Comparison of ENCODE assay signal across 22 cellular contexts in the genomic region with DNA sequence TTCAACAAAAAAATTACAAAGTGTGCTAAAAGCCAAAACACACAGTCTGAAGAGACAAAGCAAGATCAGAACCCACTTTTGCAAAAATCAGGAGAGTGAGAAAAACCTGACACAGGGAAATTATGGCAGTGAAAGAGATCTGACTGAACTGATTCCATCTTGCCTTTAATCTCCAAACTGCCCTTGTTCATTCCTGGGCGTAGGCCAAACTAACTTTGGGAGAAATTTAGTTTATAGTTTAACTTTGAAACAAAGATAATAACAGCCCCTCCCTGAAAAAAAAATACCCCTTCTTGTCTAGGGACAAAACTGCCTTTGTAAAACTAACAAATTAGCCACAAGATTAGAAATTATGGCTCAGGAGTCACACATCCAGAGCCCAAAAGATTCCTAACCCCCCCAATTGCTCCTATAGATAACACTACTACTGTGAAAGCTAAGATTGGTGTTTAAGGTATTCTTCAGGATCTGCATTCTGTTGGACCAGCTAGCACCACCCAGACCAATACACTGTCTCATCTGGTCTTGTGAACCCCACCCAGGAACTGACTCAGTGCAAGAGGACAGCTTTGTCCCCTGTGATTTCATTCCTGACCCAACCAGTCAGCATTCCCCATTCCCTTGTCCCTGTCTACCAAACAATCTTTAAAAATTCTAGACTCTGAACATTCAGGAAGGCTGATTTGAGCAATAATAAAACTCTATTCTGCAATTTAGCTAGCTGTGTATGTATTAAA.
DNase-seq lines count a peak whose midpoint lies in the region; ATAC-seq and TF ChIP-seq lines count a peak whose summit lies in the region.
"Had no signal": no experiment of that assay in that cellular context is flagged by ENCODE, and none has a peak within 500 bp of the region (broad histone marks: within the 10 kb centered on the region; RNA-seq: fewer than 3 reads in every experiment).

No MANE protein-coding gene starts in this region.

- peak overlapping the region; percentile 83 for H3K27ac Mint-ChIP-seq in nephron progenitor cell
- H3K27ac Mint-ChIP-seq in activated CD8-positive, alpha-beta memory T cell treated with anti-CD3 and anti-CD28 coated beads, Interleukin-2, amount 10 ng/mL, durations not matched to agents 7 days and 5 days: no peak overlapping the region
- H3K27ac Mint-ChIP-seq: activated CD4-positive, alpha-beta T cell treated with anti-CD3 and anti-CD28 coated beads for 36 hours; effector memory CD8-positive, alpha-beta T cell had no signal

- intact Hi-C loops in OCI-LY7 (cut with micrococcal nuclease; ENCODE audit: unreplicated experiment): no loop called here

- ATAC-seq in activated CD8-positive, alpha-beta memory T cell treated with anti-CD3 and anti-CD28 coated beads, Interleukin-2, amount 10 ng/mL, durations not matched to agents 7 days and 5 days: no peak
- no peak for ATAC-seq in HG02678 (IDR thresholded peaks at IDR 0.05; ENCODE audit: unreplicated experiment)
- ATAC-seq: activated CD4-positive, alpha-beta T cell treated with anti-CD3 and anti-CD28 coated beads for 36 hours; effector memory CD8-positive, alpha-beta T cell; foreskin keratinocyte; left lobe of liver; Panc1 had no signal

- H3K9me3 Mint-ChIP-seq in nephron progenitor cell: no peaks in the 10 kb centered on the region
- no peaks in the 10 kb centered on the region for H3K9me3 Mint-ChIP-seq in activated CD8-positive, alpha-beta memory T cell treated with anti-CD3 and anti-CD28 coated beads, Interleukin-2, amount 10 ng/mL, durations not matched to agents 7 days and 5 days (ENCODE audit: low read depth)
- H3K9me3 Mint-ChIP-seq: effector memory CD8-positive, alpha-beta T cell had no signal

- H2AFZ ChIP-seq in OCI-LY7 (ENCODE audit: low read length): no peak overlapping the region

- TF ChIP-seq CTCF in epithelial cell of esophagus (IDR thresholded peaks at IDR 0.05; ENCODE audit: insufficient read depth, low read depth, low read length, missing control alignments): no peak
- TF ChIP-seq CTCF in nephron progenitor cell (IDR thresholded peaks at IDR 0.05): no peak
- TF ChIP-seq CTCF in OCI-LY7 (conservative IDR thresholded peaks at IDR 0.05; ENCODE audit: low read length): no peak

- no TSS peak for BruUV-seq in OCI-LY7 (replicated peaks; lab: Mats Ljungman, UMichigan)

- no peak overlapping the region for H3K27ac ChIP-seq in OCI-LY7 (ENCODE audit: low read depth, low read length, poor library complexity, severe bottlenecking)
- H3K27ac ChIP-seq: foreskin keratinocyte, neutrophil had no signal

- no peaks in the 10 kb centered on the region for H4K20me1 ChIP-seq in OCI-LY7 (ENCODE audit: insufficient read depth, low read length)

- no peaks in the 10 kb centered on the region for H3K9me2 ChIP-seq in OCI-LY7 (ENCODE audit: insufficient read depth, low read length)

- H3K9me3 ChIP-seq in OCI-LY7 (ENCODE audit: low read length): no peaks in the 10 kb centered on the region
- H3K9me3 ChIP-seq: MG63, neutrophil had no signal

- H3K4me3 ChIP-seq in epithelial cell of esophagus (ENCODE audit: low read length) (no peak overlapping the region), OCI-LY7 (ENCODE audit: low read depth, low read length, poor library complexity, severe bottlenecking) (no peak overlapping the region)
- H3K4me3 ChIP-seq: MG63 had no signal

- peaks cover 23% of the 10 kb centered on the region for H3K4me1 Mint-ChIP-seq in nephron progenitor cell
- H3K4me1 Mint-ChIP-seq in activated CD8-positive, alpha-beta memory T cell treated with anti-CD3 and anti-CD28 coated beads, Interleukin-2, amount 10 ng/mL, durations not matched to agents 7 days and 5 days: no peaks in the 10 kb centered on the region
- H3K4me1 Mint-ChIP-seq: activated CD4-positive, alpha-beta T cell treated with anti-CD3 and anti-CD28 coated beads for 36 hours had no signal

- H3K27me3 Mint-ChIP-seq in nephron progenitor cell (ENCODE audit: low read depth, poor library complexity): no peaks in the 10 kb centered on the region
- H3K27me3 Mint-ChIP-seq in activated CD8-positive, alpha-beta memory T cell treated with anti-CD3 and anti-CD28 coated beads, Interleukin-2, amount 10 ng/mL, durations not matched to agents 7 days and 5 days: peaks cover 17% of the 10 kb centered on the region

- H3K36me3 Mint-ChIP-seq in nephron progenitor cell (ENCODE audit: low read depth): no peaks in the 10 kb centered on the region
- no peaks in the 10 kb centered on the region for H3K36me3 Mint-ChIP-seq in activated CD8-positive, alpha-beta memory T cell treated with anti-CD3 and anti-CD28 coated beads, Interleukin-2, amount 10 ng/mL, durations not matched to agents 7 days and 5 days

- no peaks in the 10 kb centered on the region for H3K4me1 ChIP-seq in OCI-LY7 (ENCODE audit: insufficient read depth, low read length, poor library complexity, severe bottlenecking)
- H3K4me1 ChIP-seq: foreskin keratinocyte had no signal

- H3K4me3 Mint-ChIP-seq in nephron progenitor cell: no peak overlapping the region
- no peak overlapping the region for H3K4me3 Mint-ChIP-seq in activated CD8-positive, alpha-beta memory T cell treated with anti-CD3 and anti-CD28 coated beads, Interleukin-2, amount 10 ng/mL, durations not matched to agents 7 days and 5 days
- H3K4me3 Mint-ChIP-seq: activated CD4-positive, alpha-beta T cell treated with anti-CD3 and anti-CD28 coated beads for 36 hours; effector memory CD8-positive, alpha-beta T cell had no signal

- H3K79me2 ChIP-seq in OCI-LY7 (ENCODE audit: insufficient read depth, low read depth, low read length): no peaks in the 10 kb centered on the region

- POLR2A ChIA-PET in OCI-LY7 (lab: Charles Lee): no interaction called here

- no peaks in the 10 kb centered on the region for H3K36me3 ChIP-seq in OCI-LY7 (ENCODE audit: insufficient read depth, low read length)
- H3K36me3 ChIP-seq: MG63, neutrophil had no signal

- CTCF ChIA-PET in activated CD8-positive, alpha-beta memory T cell treated with anti-CD3 and anti-CD28 coated beads, Interleukin-2, amount 10 ng/mL, durations not matched to agents 7 days and 5 days (lab: Charles Lee): no interaction called here
- CTCF ChIA-PET in OCI-LY7 (lab: Charles Lee; ENCODE audit: unreplicated experiment): no interaction called here

- DNase-seq in EL (peak; percentile 55), LoVo (ENCODE audit: low spot score) (peak; percentile 45), epithelial cell of esophagus (ENCODE audit: low read depth) (peak; percentile 44), nephron progenitor cell (no peak), T-helper 2 cell (no peak), OCI-LY7 (ENCODE audit: low spot score) (no peak)
- DNase-seq in activated CD8-positive, alpha-beta memory T cell treated with anti-CD3 and anti-CD28 coated beads, Interleukin-2, amount 10 ng/mL, durations not matched to agents 7 days and 5 days: no peak
- DNase-seq: activated CD4-positive, alpha-beta T cell treated with anti-CD3 and anti-CD28 coated beads for 36 hours; activated CD8-positive, alpha-beta memory T cell treated with anti-CD3 and anti-CD28 coated beads, Interleukin-2, amount 50 U/mL, for 48 hours; activated gamma-delta T cell treated with Interleukin-2 at 50 U/mL for 16 hours; amygdala; cerebellar nuclear complex; effector memory CD8-positive, alpha-beta T cell; MG63; NCI-H1436 treated with DMSO at 0.1 percent for 48 hours; NCI-H82; stimulated activated naive CD4-positive, alpha-beta T cell treated with Interleukin-2 at 50 U/mL for 16 hours had no signal

- no peak overlapping the region for H3K4me2 ChIP-seq in OCI-LY7 (ENCODE audit: low read length)

Comparison
In these comparisons a context has a peak if more than half of its experiments do, and no peak if none do; other contexts are left out.
1. DNase-seq: peak in EL (single experiment), LoVo (single experiment) and epithelial cell of esophagus (single experiment); none in nephron progenitor cell (single experiment), activated CD8-positive, alpha-beta memory T cell treated with anti-CD3 and anti-CD28 coated beads, Interleukin-2, amount 10 ng/mL, durations not matched to agents 7 days and 5 days (single experiment), T-helper 2 cell (0 of 5) and OCI-LY7 (single experiment).